32 cellular contexts compared by ENCODE assay signal in genomic region chr20:59575653-59576052, GRCh38. TPM values are rescaled to one million over a fixed set of nuclear protein-coding genes. Genes with fewer than 3 reads are reported as not detected.
"Had no signal": no experiment of that assay in that cellular context is flagged by ENCODE, and none has a peak within 500 bp of the region (broad histone marks: within the 10 kb centered on the region; RNA-seq: fewer than 3 reads in every experiment).

No MANE protein-coding gene starts in this region.

- H3K4me1 ChIP-seq: pancreas, prostate gland had no signal

- H3K36me3 ChIP-seq: esophagus squamous epithelium, left lung, pancreas, prostate gland, sigmoid colon, thyroid gland, upper lobe of left lung, vagina, WERI-Rb-1 had no signal

- H3K27me3 ChIP-seq: vagina had no signal

- DNase-seq: activated CD4-positive, alpha-beta T cell treated with anti-CD3 and anti-CD28 coated beads for 48 hours; activated CD4-positive, alpha-beta T cell treated with anti-CD3 and anti-CD28 coated beads, Interleukin-2, amount 50 U/mL, for 48 hours; activated T-cell treated with anti-CD3 and anti-CD28 coated beads, Interleukin-2, amount 50 U/mL, for 24 hours; dermis blood vessel endothelial cell; effector CD4-positive, alpha-beta T cell; esophagus squamous epithelium; foreskin melanocyte; left lung; mucosa of descending colon; pancreas; retina; sigmoid colon; small intestine; stimulated activated CD4-positive, alpha-beta T cell treated with anti-CD3 and anti-CD28 coated beads, Interleukin-1b, Interleukin-23, amount 100 ng/mL, for 48 hours; stimulated activated CD4-positive, alpha-beta T cell treated with anti-CD3 and anti-CD28 coated beads, Interleukin-4, amount 100 ng/mL, for 4 hours; stimulated activated CD8-positive, alpha-beta memory T cell treated with anti-CD3 and anti-CD28 coated beads, Interleukin-4, amount 100 ng/mL, for 48 hours; stimulated activated naive CD8-positive, alpha-beta T cell treated with anti-CD3 and anti-CD28 coated beads, Interleukin-15, amount 100 ng/mL, for 72 hours; T-cell; thyroid gland; upper lobe of left lung; WERI-Rb-1 had no signal

- H3K4me3 Mint-ChIP-seq: activated T-cell treated with anti-CD3 and anti-CD28 coated beads, Interleukin-2, amount 50 U/mL, for 24 hours; natural killer cell treated with Interleukin-12 subunit alpha and Interleukin-12 subunit beta and Interleukin-15 and Interleukin-18, amount 100 ng/mL, for 72 hours; stimulated activated memory B cell treated with anti-CD40 and anti-IgM and Interleukin-4, amounts not matched to agents 10 μg/mL and 1 μg/mL and 100 μg/mL, for 72 hours; stimulated activated naive CD8-positive, alpha-beta T cell treated with anti-CD3 and anti-CD28 coated beads, Interleukin-15, amount 100 ng/mL, for 72 hours; T-cell had no signal

- H3K36me3 Mint-ChIP-seq: activated naive CD4-positive, alpha-beta T cell treated with anti-CD3 and anti-CD28 coated beads, Interleukin-2, amount 50 U/mL, for 72 hours; natural killer cell treated with Interleukin-12 subunit alpha and Interleukin-12 subunit beta and Interleukin-15 and Interleukin-18, amount 100 ng/mL, for 72 hours; stimulated activated memory B cell treated with anti-CD40 and anti-IgM and Interleukin-4, amounts not matched to agents 10 μg/mL and 1 μg/mL and 100 μg/mL, for 72 hours; T-cell had no signal

- H3K27ac Mint-ChIP-seq: activated naive CD4-positive, alpha-beta T cell treated with anti-CD3 and anti-CD28 coated beads, Interleukin-2, amount 50 U/mL, for 72 hours; activated T-cell treated with anti-CD3 and anti-CD28 coated beads, Interleukin-2, amount 50 U/mL, for 24 hours; natural killer cell treated with Interleukin-12 subunit alpha and Interleukin-12 subunit beta and Interleukin-15 and Interleukin-18, amount 100 ng/mL, for 72 hours; stimulated activated memory B cell treated with anti-CD40 and anti-IgM and Interleukin-4, amounts not matched to agents 10 μg/mL and 1 μg/mL and 100 μg/mL, for 72 hours; stimulated activated naive CD8-positive, alpha-beta T cell treated with anti-CD3 and anti-CD28 coated beads, Interleukin-15, amount 100 ng/mL, for 72 hours; T-cell had no signal

- H3K9me3 ChIP-seq: esophagus squamous epithelium, left lung, mucosa of descending colon, pancreas, prostate gland, sigmoid colon, thyroid gland, upper lobe of left lung, vagina had no signal

- H3K27ac ChIP-seq: epithelial cell of prostate, esophagus squamous epithelium, left lung, pancreas, prostate gland, sigmoid colon, thyroid gland, vagina, WERI-Rb-1 had no signal

- H3K9me3 Mint-ChIP-seq: activated naive CD4-positive, alpha-beta T cell treated with anti-CD3 and anti-CD28 coated beads, Interleukin-2, amount 50 U/mL, for 72 hours; activated T-cell treated with anti-CD3 and anti-CD28 coated beads, Interleukin-2, amount 50 U/mL, for 24 hours; natural killer cell treated with Interleukin-12 subunit alpha and Interleukin-12 subunit beta and Interleukin-15 and Interleukin-18, amount 100 ng/mL, for 72 hours; stimulated activated memory B cell treated with anti-CD40 and anti-IgM and Interleukin-4, amounts not matched to agents 10 μg/mL and 1 μg/mL and 100 μg/mL, for 72 hours; stimulated activated naive CD8-positive, alpha-beta T cell treated with anti-CD3 and anti-CD28 coated beads, Interleukin-15, amount 100 ng/mL, for 72 hours; T-cell had no signal

- H3K4me3 ChIP-seq: esophagus squamous epithelium, left lung, lung, mucosa of descending colon, pancreas, prostate gland, sigmoid colon, thyroid gland, upper lobe of left lung, vagina had no signal

RNA-seq across cellular contexts. Expression of gene PHACTR3, which starts 28.7 kb away (rescaled TPM):
- total RNA-seq: activated CD8-positive, alpha-beta memory T cell treated with anti-CD3 and anti-CD28 coated beads for 36 hours; activated naive CD4-positive, alpha-beta T cell treated with anti-CD3 and anti-CD28 coated beads, Interleukin-2, amount 50 U/mL, for 72 hours; glomerular endothelial cell; myocyte; natural killer cell treated with Interleukin-12 subunit alpha and Interleukin-12 subunit beta and Interleukin-15 and Interleukin-18, amount 100 ng/mL, for 72 hours; T-cell; T-helper 2 cell treated with Interferon-gamma antibody and Interleukin-4, amounts not matched to agents 100 ng/mL and 5 ng/mL, for 36 hours had no signal
